1 cellular context compared by ENCODE assay signal in the genomic region with DNA sequence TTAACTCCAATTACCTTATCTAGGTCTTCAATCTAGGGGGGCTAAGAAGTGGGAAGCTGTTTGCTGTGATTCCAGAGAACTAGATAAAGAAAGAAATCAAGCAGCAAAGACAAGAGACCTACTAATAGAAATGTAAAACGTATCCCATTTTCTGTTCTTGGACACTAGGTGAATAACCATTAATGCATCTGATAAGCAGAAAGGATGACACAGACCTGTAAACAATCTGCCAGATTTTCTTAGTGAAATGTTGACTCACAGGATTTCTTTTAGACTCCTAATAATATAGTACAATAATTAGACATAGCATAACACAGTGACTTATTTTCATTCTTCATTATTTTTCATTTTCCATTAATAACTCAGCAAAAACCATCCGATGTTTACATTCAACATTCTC.
TF ChIP-seq lines count a peak whose summit lies in the region.

No MANE protein-coding gene starts in this region.

TF ChIP-seq in HCT116, 20 proteins besides CTCF, POLR2A, EP300 and RAD21 (continued from another document):
- TF ChIP-seq, protein P1, sequence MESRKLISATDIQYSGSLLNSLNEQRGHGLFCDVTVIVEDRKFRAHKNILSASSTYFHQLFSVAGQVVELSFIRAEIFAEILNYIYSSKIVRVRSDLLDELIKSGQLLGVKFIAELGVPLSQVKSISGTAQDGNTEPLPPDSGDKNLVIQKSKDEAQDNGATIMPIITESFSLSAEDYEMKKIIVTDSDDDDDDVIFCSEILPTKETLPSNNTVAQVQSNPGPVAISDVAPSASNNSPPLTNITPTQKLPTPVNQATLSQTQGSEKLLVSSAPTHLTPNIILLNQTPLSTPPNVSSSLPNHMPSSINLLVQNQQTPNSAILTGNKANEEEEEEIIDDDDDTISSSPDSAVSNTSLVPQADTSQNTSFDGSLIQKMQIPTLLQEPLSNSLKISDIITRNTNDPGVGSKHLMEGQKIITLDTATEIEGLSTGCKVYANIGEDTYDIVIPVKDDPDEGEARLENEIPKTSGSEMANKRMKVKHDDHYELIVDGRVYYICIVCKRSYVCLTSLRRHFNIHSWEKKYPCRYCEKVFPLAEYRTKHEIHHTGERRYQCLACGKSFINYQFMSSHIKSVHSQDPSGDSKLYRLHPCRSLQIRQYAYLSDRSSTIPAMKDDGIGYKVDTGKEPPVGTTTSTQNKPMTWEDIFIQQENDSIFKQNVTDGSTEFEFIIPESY (IDR thresholded peaks at IDR 0.05; ENCODE audit: extremely low read depth, insufficient replicate concordance, low read length) = no peak
- TF ChIP-seq POLR2AphosphoS5 (IDR thresholded peaks at IDR 0.05; ENCODE audit: low read depth, low read length) = no peak
- TF ChIP-seq YY1 (IDR thresholded peaks at IDR 0.05; ENCODE audit: extremely low read depth, insufficient replicate concordance, low read depth, low read length) = no peak
- TF ChIP-seq ZNF274 (IDR thresholded peaks at IDR 0.05; ENCODE audit: low read depth, low read length) = no peak
TF ChIP-seq in HCT116: peak in this region for 0.
